Comparison of ENCODE assay signal across 8 cellular contexts in the genomic region with DNA sequence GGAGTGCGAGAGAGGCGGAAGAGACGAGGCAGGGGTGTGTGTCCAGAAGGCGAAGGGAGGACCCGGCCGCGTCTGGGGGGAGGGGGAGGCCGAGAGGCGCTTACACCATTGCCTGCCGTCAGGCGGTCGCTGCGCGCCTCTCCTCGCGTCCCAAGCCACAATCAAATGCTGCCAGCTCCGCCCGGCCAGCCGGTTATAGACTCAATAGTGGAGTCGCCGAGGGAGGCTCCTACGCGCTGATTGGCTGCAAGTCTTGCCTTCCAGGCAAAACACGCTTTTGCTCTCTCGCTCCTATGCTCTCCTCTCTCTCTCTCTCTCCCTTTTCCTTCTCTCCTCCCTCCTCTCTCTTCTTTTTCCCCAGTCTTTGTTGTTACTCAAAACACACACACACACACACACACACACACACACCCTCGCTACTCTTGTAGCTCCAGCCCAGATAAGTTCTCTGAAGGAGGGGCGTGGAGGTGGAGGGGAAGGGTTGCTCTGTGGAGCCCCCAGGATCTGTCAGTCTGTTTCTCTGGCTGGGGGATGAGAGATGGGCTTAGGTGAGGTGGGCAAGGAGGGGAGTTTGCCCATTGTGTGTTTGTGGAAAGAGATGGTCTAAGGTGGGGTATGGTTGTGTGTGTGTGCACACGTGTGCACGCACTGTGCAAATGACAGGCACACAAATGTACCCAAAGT. TPM values are rescaled to one million over a fixed set of nuclear protein-coding genes. Genes with fewer than 3 reads are reported as not detected.
DNase-seq lines count a peak whose midpoint lies in the region; ATAC-seq, FAIRE-seq and TF ChIP-seq lines count a peak whose summit lies in the region.

TSS of gene DLX3 (minus strand) at position 170 of the 684 bp plus-strand sequence. CDS start 226 bp downstream, outside the sequence.

- H3K27me3 Mint-ChIP-seq in astrocyte (ENCODE audit: low read depth, unreplicated experiment) = peaks cover 69% of the 10 kb centered on the region

- H4K20me1 ChIP-seq in astrocyte (ENCODE audit: insufficient read depth, low read length) = peaks cover 17% of the 10 kb centered on the region

- H3K4me3 ChIP-seq in A549 (peak within 1 kb of the TSS; percentile 37; the same call in 2 of the 3 replicates), astrocyte (ENCODE audit: insufficient read depth, low read depth, low read length) (peak within 1 kb of the TSS; percentile 31), iPS DF 6.9 (ENCODE audit: low read length) (peak within 1 kb of the TSS; percentile 19; the same call in 1 of the 2 replicates), skeletal muscle cell (ENCODE audit: low read depth, low read length) (no peak within 1 kb of the TSS)

- H3K9ac ChIP-seq in astrocyte (ENCODE audit: low read length) = no peak within 1 kb of the TSS

- H3K27ac ChIP-seq in A549 = peak within 1 kb of the TSS in 1 of 2 experiments; percentile 19; a peak in 1 of 6 replicates
- H3K27ac ChIP-seq in astrocyte (ENCODE audit: low read depth, low read length) = no peak within 1 kb of the TSS
- H3K27ac ChIP-seq in iPS DF 6.9 (ENCODE audit: low read length) = no peak within 1 kb of the TSS

- H3K4me1 ChIP-seq in A549 (peaks cover 29% of the 10 kb centered on the region), astrocyte (ENCODE audit: insufficient read depth, low read length) (peaks cover 20% of the 10 kb centered on the region), iPS DF 6.9 (ENCODE audit: control insufficient read depth, insufficient read depth, low read length) (peaks cover 6% of the 10 kb centered on the region; the same call in 1 of the 2 replicates)

- H3K79me2 ChIP-seq in astrocyte (ENCODE audit: insufficient read depth, low read length) = no peaks in the 10 kb centered on the region

- TF ChIP-seq EP300 in A549 (IDR thresholded peaks at IDR 0.05) = no peak

- H3K4me1 Mint-ChIP-seq in astrocyte (ENCODE audit: low read depth, unreplicated experiment) = peaks cover 10% of the 10 kb centered on the region

- H3K4me3 Mint-ChIP-seq in astrocyte (ENCODE audit: unreplicated experiment) = peak within 1 kb of the TSS; percentile 80

- WGBS in A549 (ENCODE audit: missing lambda C conversion rate) = 6% methylated on average over 26 of the region's 29 CpGs
- no CpG with 5 or more reads among the region's 29 CpGs for WGBS in iPS DF 6.9 (ENCODE audit: insufficient coverage, insufficient read length)

- peaks cover 4% of the 10 kb centered on the region for H3K36me3 Mint-ChIP-seq in astrocyte (ENCODE audit: low read depth, unreplicated experiment)

- POLR2A ChIA-PET in A549 (lab: Yijun Ruan, JAX) = no interaction called here

- no peak for FAIRE-seq in A549 (lab: Jason Lieb, UNC)
- FAIRE-seq in astrocyte (lab: Jason Lieb, UNC) = no peak

- peak within 1 kb of the TSS; percentile 60 for H2AFZ ChIP-seq in astrocyte (ENCODE audit: low read depth, low read length)

- DNase-seq in A549 (ENCODE audit: low read depth in 1 of 2, low spot score in 1 of 2) = peak; percentile 68 to 72
- DNase-seq in GM04504 (ENCODE audit: low read depth) = peak; percentile 40
- DNase-seq in NCI-H524 treated with DMSO at 0.1 percent for 48 hours (lab: John Stamatoyannopoulos, UW) = peak; percentile 77
- DNase-seq in astrocyte (ENCODE audit: low read depth) = peak; percentile 60
- DNase-seq in iPS DF 6.9 (ENCODE audit: low read depth, low spot score) = no peak
- DNase-seq in skeletal muscle cell (ENCODE audit: low read depth) = peak; percentile 6

- TF ChIP-seq CTCF in A549 (IDR thresholded peaks at IDR 0.05) (no peak), astrocyte (IDR thresholded peaks at IDR 0.05; ENCODE audit: insufficient read depth, low read depth, low read length) (no peak)

- H3K9me3 ChIP-seq in A549 (no peaks in the 10 kb centered on the region), astrocyte (ENCODE audit: insufficient read depth, low read depth, low read length) (peaks cover 6% of the 10 kb centered on the region), iPS DF 6.9 (ENCODE audit: control insufficient read depth, insufficient read depth, low read length) (no peaks in the 10 kb centered on the region)

- peak within 1 kb of the TSS; percentile 34 for H3K27ac Mint-ChIP-seq in astrocyte (ENCODE audit: unreplicated experiment)

- H3K27me3 ChIP-seq in astrocyte (ENCODE audit: insufficient read depth, low read length) (peaks cover 69% of the 10 kb centered on the region), iPS DF 6.9 (ENCODE audit: control insufficient read depth, insufficient read depth, low read length) (peaks cover 62% of the 10 kb centered on the region)

- H3K4me2 ChIP-seq in A549 = peak within 1 kb of the TSS; percentile 78
- H3K4me2 ChIP-seq in astrocyte (ENCODE audit: low read length) = peak within 1 kb of the TSS; percentile 81

- ATAC-seq in A549 = peak; percentile 12 to 55; a peak in 4 of 6 replicates
- no peak for ATAC-seq in HG03025 (IDR thresholded peaks at IDR 0.05; ENCODE audit: low FRiP score, unreplicated experiment)
- no peak for ATAC-seq in GM21576 (IDR thresholded peaks at IDR 0.05; ENCODE audit: unreplicated experiment)

- no peak for TF ChIP-seq POLR2A in A549 (IDR thresholded peaks at IDR 0.05; ENCODE audit: low read length)

- no peak for TF ChIP-seq RAD21 in A549 (conservative IDR thresholded peaks at IDR 0.05 in 1 of 2, IDR thresholded peaks at IDR 0.05 in 1 of 2)

- peaks cover 3% of the 10 kb centered on the region for H3K9me3 Mint-ChIP-seq in astrocyte (ENCODE audit: unreplicated experiment)

- no peaks in the 10 kb centered on the region for H3K36me3 ChIP-seq in astrocyte (ENCODE audit: insufficient read depth, low read length)
- no peaks in the 10 kb centered on the region for H3K36me3 ChIP-seq in iPS DF 6.9 (ENCODE audit: control insufficient read depth, insufficient read depth, low read length)

- CTCF ChIA-PET in A549 (lab: Yijun Ruan, JAX) = interaction anchor here (0.7 to 82.2 kb wide), 28 partner anchors 14 to 438 kb away, joined by 3 to 2613 read pairs (median 28); partner anchors contain the start of genes DLX4, NXPH3, PDK2 and TAC4

TF ChIP-seq in A549, 52 proteins besides CTCF, POLR2A, EP300 and RAD21:
- TF ChIP-seq NR3C1 (IDR thresholded peaks at IDR 0.05) = no peak
- no peak for TF ChIP-seq ZSCAN20 (CRISPR knock-in tag; IDR thresholded peaks at IDR 0.05)
- no peak for TF ChIP-seq MAZ (IDR thresholded peaks at IDR 0.05; ENCODE audit: borderline replicate concordance, low read depth, low read length)
- TF ChIP-seq NPAS2 (CRISPR knock-in tag; IDR thresholded peaks at IDR 0.05; ENCODE audit: borderline replicate concordance) = no peak
- no peak for TF ChIP-seq HOXA7 (CRISPR knock-in tag; IDR thresholded peaks at IDR 0.05)
- TF ChIP-seq RNF2 (IDR thresholded peaks at IDR 0.05; ENCODE audit: borderline replicate concordance, low read depth) = no peak
- no peak for TF ChIP-seq CHD2 (IDR thresholded peaks at IDR 0.05; ENCODE audit: low read length, partially characterized antibody)
- no peak for TF ChIP-seq USF2 (IDR thresholded peaks at IDR 0.05)
- TF ChIP-seq EHMT2 (IDR thresholded peaks at IDR 0.05; ENCODE audit: low read depth) = no peak
- no peak for TF ChIP-seq ZFP36 (IDR thresholded peaks at IDR 0.05; ENCODE audit: borderline replicate concordance, partially characterized antibody)
- no peak for TF ChIP-seq RFX5 (IDR thresholded peaks at IDR 0.05)
- TF ChIP-seq HDAC2 (IDR thresholded peaks at IDR 0.05) = no peak
- TF ChIP-seq MYC (IDR thresholded peaks at IDR 0.05; ENCODE audit: borderline replicate concordance, low read length) = no peak
- no peak for TF ChIP-seq CBX2 (IDR thresholded peaks at IDR 0.05; ENCODE audit: borderline replicate concordance, low read depth)
- TF ChIP-seq CBX8 (IDR thresholded peaks at IDR 0.05) = no peak
- TF ChIP-seq RCOR1 (IDR thresholded peaks at IDR 0.05; ENCODE audit: low read depth, low read length) = no peak
- no peak for TF ChIP-seq POLR2AphosphoS2 (conservative IDR thresholded peaks at IDR 0.05; ENCODE audit: low read length)
- TF ChIP-seq, protein P1, sequence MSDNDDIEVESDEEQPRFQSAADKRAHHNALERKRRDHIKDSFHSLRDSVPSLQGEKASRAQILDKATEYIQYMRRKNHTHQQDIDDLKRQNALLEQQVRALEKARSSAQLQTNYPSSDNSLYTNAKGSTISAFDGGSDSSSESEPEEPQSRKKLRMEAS (IDR thresholded peaks at IDR 0.05) = no peak
TF ChIP-seq in A549: peak in this region for 0.

RNA-seq across cellular contexts. Expression of gene DLX3, which starts in this region (rescaled TPM):
- 0.04 TPM in 1 of 2 replicates, not detected in the other for polyA plus RNA-seq in A549 (2011; rRNA removed)
- 0.08 and 0.12 TPM in 2 replicates for polyA plus RNA-seq in A549 (2012; cell fraction: cytosol; rRNA removed)
- 0.04 and 0.13 TPM in 2 replicates for polyA plus RNA-seq in A549 (2012; cell fraction: nucleus; rRNA removed)
- 0.04 to 0.24 TPM (median 0.17 TPM) in 3 replicates for polyA plus RNA-seq in A549 (2017; fragmentation: RNase III; extraction: RNeasy Plus Mini Kit Qiagen cat#74134 plus additional on column Dnase treatment)
- polyA minus RNA-seq in A549 (2011; rRNA and poly(A)+ RNA removed) = not detected in 2 replicates
- total RNA-seq in astrocyte = 1.00 and 1.2 TPM in 2 replicates

Comparison
In these comparisons a context has a peak if more than half of its experiments do, and no peak if none do; other contexts are left out.
1. Peak in DNase-seq, ATAC-seq, H3K4me3 ChIP-seq and H3K4me2 ChIP-seq in A549; RNA of the gene not detected or under 1 TPM.